ENCODE assay signal across 8 cellular contexts in genomic region chr9:694499-695154, GRCh38.
DNase-seq lines count a peak whose midpoint lies in the region; ATAC-seq and TF ChIP-seq lines count a peak whose summit lies in the region.

No MANE protein-coding gene starts in this region.

- no peaks in the 10 kb centered on the region for H3K9me3 ChIP-seq in BLaER1
- no peaks in the 10 kb centered on the region for H3K9me3 ChIP-seq in heart right ventricle
- no peaks in the 10 kb centered on the region for H3K9me3 ChIP-seq in WERI-Rb-1 (ENCODE audit: severe bottlenecking)

- no peak overlapping the region for H3K4me3 ChIP-seq in BLaER1
- H3K4me3 ChIP-seq in heart right ventricle = peak overlapping the region in 9 of 10 donors; percentile 26 to 55 (median 46)
- no peak overlapping the region for H3K4me3 ChIP-seq in WERI-Rb-1 (ENCODE audit: low read depth, low read length)

- H3K27ac ChIP-seq in BLaER1 (no peak overlapping the region), heart right ventricle (peak overlapping the region; percentile 84 to 95 (median 90)), WERI-Rb-1 (no peak overlapping the region)

- no peak overlapping the region for H3K9ac ChIP-seq in BLaER1

- ATAC-seq in heart right ventricle (peak; percentile 30 to 88 (median 68)), HG02759 (IDR thresholded peaks at IDR 0.05; ENCODE audit: unreplicated experiment) (no peak)

- H3K4me1 ChIP-seq in BLaER1 = peaks cover 40% of the 10 kb centered on the region
- H3K4me1 ChIP-seq in heart right ventricle = peaks cover 6 to 94% (median 73%) of the 10 kb centered on the region in 9 donors

- H3K36me3 ChIP-seq in BLaER1 = no peaks in the 10 kb centered on the region
- H3K36me3 ChIP-seq in heart right ventricle = peaks cover 0 to 9% (median 0%) of the 10 kb centered on the region in 9 donors
- no peaks in the 10 kb centered on the region for H3K36me3 ChIP-seq in WERI-Rb-1

- peak in 49 of 56 donors; percentile 20 to 87 (median 56) for DNase-seq in amygdala (lab: John Stamatoyannopoulos, UW)
- peak; percentile 22 to 34 for DNase-seq in heart right ventricle
- DNase-seq in posterior cingulate gyrus = peak in 6 of 10 donors; percentile 20 to 81 (median 62)
- DNase-seq in WERI-Rb-1 = no peak
- DNase-seq in NCI-H524 treated with DMSO at 0.1 percent for 48 hours (lab: John Stamatoyannopoulos, UW) = no peak
- no peak for DNase-seq in SIG-M5 (lab: John Stamatoyannopoulos, UW)

- no peaks in the 10 kb centered on the region for H4K20me1 ChIP-seq in BLaER1

- H3K4me2 ChIP-seq in BLaER1 = peak overlapping the region; percentile 54

- intact Hi-C loops in heart right ventricle (cut with DNase I) (loop anchor here in 6 of 10 donors (5.0 to 10.0 kb wide), 7 partner anchors 37 to 82 kb away; no protein-coding TSS in a partner anchor), posterior cingulate gyrus (cut with DNase I) (loop anchor here (5.0 kb wide), 1 partner anchor 58 kb away; no protein-coding TSS in a partner anchor)

- 24 to 34% methylated on average over 8 of the region's 8 CpGs for WGBS in heart right ventricle, 2 donors

- H3K27me3 ChIP-seq in BLaER1 (no peaks in the 10 kb centered on the region), heart right ventricle (no peaks in the 10 kb centered on the region), WERI-Rb-1 (ENCODE audit: insufficient read depth, low read depth, severe bottlenecking) (no peaks in the 10 kb centered on the region)

- TF ChIP-seq CTCF in heart right ventricle (IDR thresholded peaks at IDR 0.05) (no peak), WERI-Rb-1 (IDR thresholded peaks at IDR 0.05; ENCODE audit: low read depth, low read length) (no peak)

Comparison
In these comparisons a context has a peak if more than half of its experiments do, and no peak if none do; other contexts are left out.
1. H3K27ac ChIP-seq: peak in heart right ventricle (10 of 10); none in BLaER1 (single experiment) and WERI-Rb-1 (single experiment).
2. H3K4me3 ChIP-seq: peak in heart right ventricle (9 of 10); none in BLaER1 (single experiment) and WERI-Rb-1 (single experiment).
3. DNase-seq: peak in amygdala (49 of 56), heart right ventricle (2 of 2) and posterior cingulate gyrus (6 of 10); none in WERI-Rb-1 (single experiment), NCI-H524 treated with DMSO at 0.1 percent for 48 hours (single experiment) and SIG-M5 (single experiment).